8 cellular contexts compared by ENCODE assay signal in the genomic region with DNA sequence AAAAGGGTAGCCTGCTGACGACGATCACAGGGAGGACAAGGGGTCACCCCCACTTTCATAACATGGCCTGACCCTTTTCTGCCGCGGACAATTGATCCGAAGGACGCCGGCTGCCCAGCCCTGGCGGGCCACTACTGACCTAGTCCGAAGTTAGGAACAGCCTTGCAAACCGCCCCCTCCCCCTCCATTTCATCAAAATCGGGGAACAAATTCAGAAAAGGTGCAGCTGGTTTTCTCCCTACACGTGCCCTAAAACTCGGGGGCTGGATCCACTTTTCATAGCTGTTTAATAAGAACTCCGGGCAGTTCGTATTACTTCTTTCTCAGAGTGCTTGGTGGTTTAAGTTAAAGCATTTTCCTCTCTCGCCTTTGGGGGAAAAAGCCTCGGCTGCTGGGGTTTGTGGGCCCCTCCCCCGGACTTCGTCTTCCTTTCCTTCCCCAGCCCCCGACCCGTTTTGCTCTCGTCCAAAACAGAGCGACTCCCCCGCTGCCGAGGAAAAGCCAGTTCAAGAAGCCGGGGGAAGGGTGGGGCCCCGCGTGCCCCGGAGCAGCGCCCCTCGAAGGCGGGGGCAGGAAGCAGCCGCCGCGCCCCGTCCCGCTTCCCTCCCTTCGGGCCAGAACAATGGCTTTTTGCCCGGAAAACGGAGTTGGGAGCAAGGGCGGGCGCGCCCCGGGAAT. TPM values are rescaled to one million over a fixed set of nuclear protein-coding genes. Genes with fewer than 3 reads are reported as not detected.
DNase-seq lines count a peak whose midpoint lies in the region; ATAC-seq and TF ChIP-seq lines count a peak whose summit lies in the region.

No MANE protein-coding gene starts in this region.

- peaks cover 88% of the 10 kb centered on the region for H3K27me3 Mint-ChIP-seq in CD4-positive, alpha-beta T cell
- H3K27me3 Mint-ChIP-seq in WTC11 (ENCODE audit: low read depth) = peaks cover 15% of the 10 kb centered on the region
- H3K27me3 Mint-ChIP-seq in nephron (ENCODE audit: low read depth) = peaks cover 17% of the 10 kb centered on the region

- DNase-seq in CD4-positive, alpha-beta T cell = no peak
- peak; percentile 78 for DNase-seq in WTC11 (ENCODE audit: low spot score)
- DNase-seq in fibroblast of pulmonary artery (ENCODE audit: low read depth) = peak; percentile 53
- no peak for DNase-seq in DMS153 treated with DMSO at 0.1 percent for 48 hours (lab: John Stamatoyannopoulos, UW; ENCODE audit: unreplicated experiment)

- H3K9ac ChIP-seq in Loucy (ENCODE audit: low read depth, low read length, poor library complexity, severe bottlenecking) = peak overlapping the region; percentile 92

- peak overlapping the region; percentile 98 for H3K4me2 ChIP-seq in Loucy (ENCODE audit: low read depth, low read length, poor library complexity, severe bottlenecking)

- H3K79me2 ChIP-seq in Loucy (ENCODE audit: insufficient read depth, low read length) = peaks cover 53% of the 10 kb centered on the region

- H3K9me2 ChIP-seq in Loucy (replicated peaks; ENCODE audit: low read depth, low read length) = no peaks in the 10 kb centered on the region

- H3K27me3 ChIP-seq in CD4-positive, alpha-beta T cell (ENCODE audit: control insufficient read depth, insufficient read depth, low read length) = peaks cover 82% of the 10 kb centered on the region
- no peaks in the 10 kb centered on the region for H3K27me3 ChIP-seq in Loucy (ENCODE audit: insufficient read depth, low read length, poor library complexity, severe bottlenecking)

- POLR2A ChIA-PET in CD4-positive, alpha-beta T cell (lab: Charles Lee) = interaction anchor here (1.1 to 1.9 kb wide), 6 partner anchors 20 to 67 kb away, joined by 3 to 9 read pairs (median 4); partner anchors contain the start of gene CBX8
- POLR2A ChIA-PET in WTC11 (lab: Charles Lee) = interaction anchor here (0.5 to 1.0 kb wide), 3 partner anchors 12 to 226 kb away, joined by 3 to 4 read pairs (median 3); no protein-coding TSS in a partner anchor

- H4K20me1 ChIP-seq in Loucy (ENCODE audit: insufficient read depth, low read length, poor library complexity, severe bottlenecking) = peaks cover 38% of the 10 kb centered on the region

- H3K4me1 ChIP-seq in Loucy (ENCODE audit: insufficient read depth, low read length, poor library complexity, severe bottlenecking) = peaks cover 41% of the 10 kb centered on the region

- H3K27ac Mint-ChIP-seq in CD4-positive, alpha-beta T cell = no peak overlapping the region
- H3K27ac Mint-ChIP-seq in WTC11 (peak overlapping the region; percentile 93), nephron (peak overlapping the region; percentile 62 to 90 (median 87))

- peaks cover 2% of the 10 kb centered on the region; the same call in 1 of the 2 replicates for H3K36me3 ChIP-seq in Loucy (ENCODE audit: insufficient read depth, low read length)

- H3F3A ChIP-seq in Loucy (ENCODE audit: low read depth) = peaks cover 2% of the 10 kb centered on the region; the same call in 1 of the 2 replicates

- no peaks in the 10 kb centered on the region for H3K9me3 ChIP-seq in CD4-positive, alpha-beta T cell (ENCODE audit: control insufficient read depth, low read length)
- H3K9me3 ChIP-seq in Loucy (ENCODE audit: insufficient read depth, low read depth, low read length) = no peaks in the 10 kb centered on the region

- H3K36me3 Mint-ChIP-seq in CD4-positive, alpha-beta T cell (ENCODE audit: low read depth) = no peaks in the 10 kb centered on the region
- H3K36me3 Mint-ChIP-seq in WTC11 = peaks cover 25% of the 10 kb centered on the region
- peaks cover 21% of the 10 kb centered on the region for H3K36me3 Mint-ChIP-seq in nephron (ENCODE audit: low read depth)

- TF ChIP-seq CTCF in CD4-positive, alpha-beta T cell (IDR thresholded peaks at IDR 0.05) = no peak
- peak; percentile 46 for TF ChIP-seq CTCF in Loucy (conservative IDR thresholded peaks at IDR 0.05; ENCODE audit: low read length)
- TF ChIP-seq CTCF in WTC11 (IDR thresholded peaks at IDR 0.05) = no peak
- peak; percentile 5 for TF ChIP-seq CTCF in fibroblast of pulmonary artery (IDR thresholded peaks at IDR 0.05; ENCODE audit: low read length, missing control alignments)
- peak in 2 of 3 experiments; percentile 24 to 32 for TF ChIP-seq CTCF in nephron (IDR thresholded peaks at IDR 0.05; ENCODE audit: unreplicated experiment in 3 of 3)

- H3K27ac ChIP-seq in CD4-positive, alpha-beta T cell (ENCODE audit: low read depth, low read length) = no peak overlapping the region

- H3K4me3 ChIP-seq in Loucy (ENCODE audit: low read length, poor library complexity, severe bottlenecking) (peak overlapping the region; percentile 87), fibroblast of pulmonary artery (replicated peaks; ENCODE audit: low read depth, low read length) (peak overlapping the region; percentile 50)

- peak overlapping the region; percentile 48 for H3K4me3 Mint-ChIP-seq in CD4-positive, alpha-beta T cell
- peak overlapping the region; percentile 64 for H3K4me3 Mint-ChIP-seq in WTC11
- H3K4me3 Mint-ChIP-seq in nephron = peak overlapping the region; percentile 68 to 84 (median 78)

- H3K9me3 Mint-ChIP-seq in CD4-positive, alpha-beta T cell = no peaks in the 10 kb centered on the region
- no peaks in the 10 kb centered on the region for H3K9me3 Mint-ChIP-seq in WTC11
- no peaks in the 10 kb centered on the region for H3K9me3 Mint-ChIP-seq in nephron

- peak overlapping the region; percentile 52 for H2AFZ ChIP-seq in Loucy (ENCODE audit: low read length)

- CTCF ChIA-PET in CD4-positive, alpha-beta T cell (lab: Charles Lee) = no interaction called here
- CTCF ChIA-PET in WTC11 (lab: Charles Lee) = interaction anchor here (1.0 to 6.9 kb wide), 14 partner anchors 10 to 231 kb away, joined by 3 to 83 read pairs (median 4); partner anchors contain the start of genes CBX4 and CBX8

- H3K4me1 Mint-ChIP-seq in CD4-positive, alpha-beta T cell (ENCODE audit: low read depth) = peaks cover 27% of the 10 kb centered on the region
- peaks cover 54% of the 10 kb centered on the region for H3K4me1 Mint-ChIP-seq in WTC11
- peaks cover 64% of the 10 kb centered on the region for H3K4me1 Mint-ChIP-seq in nephron

- ATAC-seq in CD4-positive, alpha-beta T cell (ENCODE audit: poor library complexity) = peak; percentile 53
- peak; percentile 34 for ATAC-seq in GM19035 (IDR thresholded peaks at IDR 0.05; ENCODE audit: unreplicated experiment)
- ATAC-seq in WTC11 = peak; percentile 58
- no peak for ATAC-seq in GM19463 (IDR thresholded peaks at IDR 0.05; ENCODE audit: unreplicated experiment)

- intact Hi-C loops in CD4-positive, alpha-beta T cell (cut with DNase I, micrococcal nuclease) = no loop called here

TF ChIP-seq in WTC11, 78 proteins besides CTCF, POLR2A, EP300 and RAD21 (continues in another document):
- TF ChIP-seq ETV6 (CRISPR knock-in tag; IDR thresholded peaks at IDR 0.05) (peak; percentile 37; the same call in 1 of the 2 replicates), ZNF423 (CRISPR knock-in tag; IDR thresholded peaks at IDR 0.05) (0 out of 2 replicates have a peak, but pooled peaks have one; percentile 20), SP1 (CRISPR knock-in tag; conservative IDR thresholded peaks at IDR 0.05) (0 out of 2 replicates have a peak, but pooled peaks have one; percentile 5), EMX1 (CRISPR knock-in tag; IDR thresholded peaks at IDR 0.05) (no peak), ZNF281 (CRISPR knock-in tag; IDR thresholded peaks at IDR 0.05) (peak; percentile 56; the same call in 1 of the 2 replicates), FOXK1 (CRISPR knock-in tag; IDR thresholded peaks at IDR 0.05) (0 out of 2 replicates have a peak, but pooled peaks have one; percentile 15), FOXJ3 (CRISPR knock-in tag; IDR thresholded peaks at IDR 0.05; ENCODE audit: borderline replicate concordance) (no peak)
- TF ChIP-seq, protein P1, sequence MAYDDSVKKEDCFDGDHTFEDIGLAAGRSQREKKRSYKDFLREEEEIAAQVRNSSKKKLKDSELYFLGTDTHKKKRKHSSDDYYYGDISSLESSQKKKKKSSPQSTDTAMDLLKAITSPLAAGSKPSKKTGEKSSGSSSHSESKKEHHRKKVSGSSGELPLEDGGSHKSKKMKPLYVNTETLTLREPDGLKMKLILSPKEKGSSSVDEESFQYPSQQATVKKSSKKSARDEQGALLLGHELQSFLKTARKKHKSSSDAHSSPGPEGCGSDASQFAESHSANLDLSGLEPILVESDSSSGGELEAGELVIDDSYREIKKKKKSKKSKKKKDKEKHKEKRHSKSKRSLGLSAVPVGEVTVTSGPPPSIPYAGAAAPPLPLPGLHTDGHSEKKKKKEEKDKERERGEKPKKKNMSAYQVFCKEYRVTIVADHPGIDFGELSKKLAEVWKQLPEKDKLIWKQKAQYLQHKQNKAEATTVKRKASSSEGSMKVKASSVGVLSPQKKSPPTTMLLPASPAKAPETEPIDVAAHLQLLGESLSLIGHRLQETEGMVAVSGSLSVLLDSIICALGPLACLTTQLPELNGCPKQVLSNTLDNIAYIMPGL (CRISPR knock-in tag; IDR thresholded peaks at IDR 0.05) = peak; percentile 49; the same call in 1 of the 2 replicates
- TF ChIP-seq, protein P2, sequence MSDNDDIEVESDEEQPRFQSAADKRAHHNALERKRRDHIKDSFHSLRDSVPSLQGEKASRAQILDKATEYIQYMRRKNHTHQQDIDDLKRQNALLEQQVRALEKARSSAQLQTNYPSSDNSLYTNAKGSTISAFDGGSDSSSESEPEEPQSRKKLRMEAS (CRISPR knock-in tag; IDR thresholded peaks at IDR 0.05) = peak; percentile 30; the same call in 1 of the 2 replicates

RNA-seq across cellular contexts. Expression of gene CBX2, which starts 0.6 kb away (rescaled TPM):
- under 1 TPM in 1 of 2 experiments, not detected in 1; 0.31 TPM for total RNA-seq in CD4-positive, alpha-beta T cell
- 78.1 to 85.5 TPM (median 78.7 TPM) in 3 replicates for total RNA-seq in WTC11 (2021)

RNA-seq across cellular contexts. Expression of gene CBX8, which starts 19.6 kb away (rescaled TPM):
- total RNA-seq in CD4-positive, alpha-beta T cell = 1 to 10 TPM; 5.3 to 6.5 TPM
- total RNA-seq in WTC11 (2021) = 1.8 to 2.1 TPM (median 2.0 TPM) in 3 replicates

RNA-seq across cellular contexts. Expression of gene ENPP7, which starts 46.6 kb away (rescaled TPM):
- total RNA-seq in CD4-positive, alpha-beta T cell = not detected
- 0.11 TPM in 1 of 3 replicates, not detected in the others for total RNA-seq in WTC11 (2021)

Comparison
In these comparisons a context has a peak if more than half of its experiments do, and no peak if none do; other contexts are left out.
1. DNase-seq: peak in WTC11 (single experiment) and fibroblast of pulmonary artery (single experiment); none in CD4-positive, alpha-beta T cell (0 of 10) and DMS153 treated with DMSO at 0.1 percent for 48 hours (single experiment).
2. CTCF ChIP-seq: peak in Loucy (single experiment), fibroblast of pulmonary artery (single experiment) and nephron (2 of 3); none in CD4-positive, alpha-beta T cell (single experiment) and WTC11 (single experiment).
3. RNA of gene CBX2, which starts 0.6 kb away (total RNA-seq): 78.1 to 85.5 TPM in WTC11; 0.31 TPM in CD4-positive, alpha-beta T cell; every median in the first group is over 10 times any median in the second.
4. Peak in every context shown above with its lines, with median percentiles within 50 percentile points of each other: H3K4me3 Mint-ChIP-seq.